Comparison of ENCODE assay signal across 26 cellular contexts in genomic region chrX:14073561-14073960, GRCh38. TPM values are rescaled to one million over a fixed set of nuclear protein-coding genes. Genes with fewer than 3 reads are reported as not detected.
DNase-seq lines count a peak whose midpoint lies in the region; ATAC-seq and TF ChIP-seq lines count a peak whose summit lies in the region.
"Had no signal": no experiment of that assay in that cellular context is flagged by ENCODE, and none has a peak within 500 bp of the region (broad histone marks: within the 10 kb centered on the region; RNA-seq: fewer than 3 reads in every experiment).

No MANE protein-coding gene starts in this region.

- H4K91ac ChIP-seq in mesenchymal stem cell (ENCODE audit: low read length): no peak overlapping the region

- H3K27me3 ChIP-seq in mesenchymal stem cell (ENCODE audit: control insufficient read depth in 1 of 2, insufficient read depth in 1 of 2, low read length in 2 of 2): peaks cover 0 to 20% of the 10 kb centered on the region in 2 experiments
- H3K27me3 ChIP-seq: gastroesophageal sphincter, MG63, sigmoid colon had no signal

- ATAC-seq in GM19328 (IDR thresholded peaks at IDR 0.05; ENCODE audit: unreplicated experiment): no peak
- ATAC-seq: activated CD4-positive, alpha-beta T cell treated with anti-CD3 and anti-CD28 coated beads for 36 hours; activated naive CD8-positive, alpha-beta T cell treated with anti-CD3 and anti-CD28 coated beads, Interleukin-2, amount 50 U/mL, for 24 hours; effector memory CD8-positive, alpha-beta T cell; esophagus mucosa; gastroesophageal sphincter; Panc1 had no signal

- no peak overlapping the region for H2BK12ac ChIP-seq in mesenchymal stem cell (ENCODE audit: low read length in 2 of 2)

- DNase-seq in H4 (ENCODE audit: low spot score) (peak; percentile 42), astrocyte of the spinal cord (ENCODE audit: low read depth, low spot score) (peak; percentile 36), mesenchymal stem cell (peak; percentile 38), stromal cell of bone marrow (ENCODE audit: low read depth) (peak; percentile 64), NOMO-1 (lab: John Stamatoyannopoulos, UW; ENCODE audit: unreplicated experiment in 2 of 2) (no peak), iPS-NIHi11 (ENCODE audit: low spot score) (no peak)
- DNase-seq: activated CD4-positive, alpha-beta T cell treated with anti-CD3 and anti-CD28 coated beads for 36 hours; activated gamma-delta T cell treated with Interleukin-2 at 50 U/mL for 16 hours; activated naive CD8-positive, alpha-beta T cell treated with anti-CD3 and anti-CD28 coated beads, Interleukin-2, amount 50 U/mL, for 24 hours; activated T-cell treated with anti-CD3 and anti-CD28 coated beads, Interleukin-2, amount 50 U/mL, for 1 hour; DMS79; effector memory CD8-positive, alpha-beta T cell; hippocampal formation; MG63; NCI-H1436 treated with DMSO at 0.1 percent for 48 hours; NCI-H510A; NK-92 treated with Interleukin-12 subunit alpha and Interleukin-12 subunit beta, amount 100 ng/mL, for 24 hours; SIG-M5; sigmoid colon; stomach; trophoblast cell had no signal

- no peak overlapping the region for H3K4me2 ChIP-seq in mesenchymal stem cell (ENCODE audit: low read length, poor library complexity, severe bottlenecking)

- H2BK15ac ChIP-seq in mesenchymal stem cell (ENCODE audit: low read depth, poor library complexity, severe bottlenecking): no peak overlapping the region

- no peak overlapping the region for H3K27ac ChIP-seq in mesenchymal stem cell (ENCODE audit: low read length, poor library complexity, severe bottlenecking)
- H3K27ac ChIP-seq: coronary artery, gastroesophageal sphincter, sigmoid colon had no signal

- H2AK5ac ChIP-seq in mesenchymal stem cell (ENCODE audit: low read length, severe bottlenecking): no peak overlapping the region

- H4K8ac ChIP-seq in mesenchymal stem cell (ENCODE audit: low read length): no peak overlapping the region

- H3K18ac ChIP-seq in mesenchymal stem cell (ENCODE audit: low read depth in 1 of 2, low read length in 2 of 2): no peak overlapping the region

- H2BK120ac ChIP-seq in mesenchymal stem cell (ENCODE audit: low read depth, low read length): no peak overlapping the region

- no peaks in the 10 kb centered on the region for H3K36me3 ChIP-seq in mesenchymal stem cell (ENCODE audit: control insufficient read depth in 1 of 2, insufficient read depth in 2 of 2, low read depth in 1 of 2, low read length in 2 of 2)
- H3K36me3 ChIP-seq: gastroesophageal sphincter, MG63, sigmoid colon, stomach had no signal

- H3K23ac ChIP-seq in mesenchymal stem cell (ENCODE audit: low read length in 2 of 2): no peak overlapping the region

- H3K14ac ChIP-seq in mesenchymal stem cell (ENCODE audit: low read length in 2 of 2): no peak overlapping the region

- no peak for TF ChIP-seq CTCF in astrocyte of the spinal cord (IDR thresholded peaks at IDR 0.05; ENCODE audit: low read depth, low read length)

- H2AFZ ChIP-seq in mesenchymal stem cell (ENCODE audit: low read depth, low read length): no peak overlapping the region

- H3K4me1 ChIP-seq in mesenchymal stem cell (ENCODE audit: control insufficient read depth, insufficient read depth, low read depth, low read length): no peaks in the 10 kb centered on the region

- no peak overlapping the region for H3K4me3 ChIP-seq in astrocyte of the spinal cord (ENCODE audit: low read depth, low read length)
- H3K4me3 ChIP-seq in mesenchymal stem cell (ENCODE audit: insufficient read depth in 1 of 2, low read depth in 1 of 2, low read length in 2 of 2): no peak overlapping the region
- H3K4me3 ChIP-seq: coronary artery, gastroesophageal sphincter, MG63, sigmoid colon, stomach had no signal

- H3K9me3 ChIP-seq in mesenchymal stem cell (ENCODE audit: control insufficient read depth, low read length): no peaks in the 10 kb centered on the region
- H3K9me3 ChIP-seq: gastroesophageal sphincter, MG63, sigmoid colon, stomach had no signal

- no peaks in the 10 kb centered on the region for H3K79me1 ChIP-seq in mesenchymal stem cell (replicated peaks; ENCODE audit: low read length, poor library complexity, severe bottlenecking)

- no peak overlapping the region for H2BK5ac ChIP-seq in mesenchymal stem cell (ENCODE audit: low read depth, low read length, poor library complexity, severe bottlenecking)

- H3K9ac ChIP-seq in mesenchymal stem cell (ENCODE audit: low read length): no peak overlapping the region

- no peak overlapping the region for H3K4ac ChIP-seq in mesenchymal stem cell (ENCODE audit: low read depth in 1 of 2, low read length in 2 of 2)

- in situ Hi-C loops in astrocyte of the spinal cord (cut with HindIII; ENCODE audit: low sequenced_read_pairs): no loop called here

RNA-seq across cellular contexts. Expression of gene GEMIN8, which starts 43.9 kb away (rescaled TPM):
- 7.7 and 8.4 TPM in 2 replicates for total RNA-seq in H4 (2014; rRNA removed; shearing (Covaris generic))
- polyA plus RNA-seq in mesenchymal stem cell (2013, experiment 1 of 2): 10.3 TPM
- polyA plus RNA-seq in mesenchymal stem cell (2013, experiment 2 of 2): 10.1 TPM

Comparison
In these comparisons a context has a peak if more than half of its experiments do, and no peak if none do; other contexts are left out.
1. DNase-seq: peak in H4 (single experiment), astrocyte of the spinal cord (single experiment), mesenchymal stem cell (single experiment) and stromal cell of bone marrow (single experiment); none in NOMO-1 (0 of 2) and iPS-NIHi11 (single experiment).